Comparison of ENCODE assay signal across 24 cellular contexts in genomic region chr19:46999377-46999776, GRCh38. TPM values are rescaled to one million over a fixed set of nuclear protein-coding genes. Genes with fewer than 3 reads are reported as not detected.
A peak's percentile ranks its signal among the peaks of the same experiment; 100 is the strongest.
DNase-seq lines count a peak whose midpoint lies in the region; ATAC-seq and TF ChIP-seq lines count a peak whose summit lies in the region.
"Had no signal": no experiment of that assay in that cellular context is flagged by ENCODE, and none has a peak within 500 bp of the region (broad histone marks: within the 10 kb centered on the region; RNA-seq: fewer than 3 reads in every experiment).

No MANE protein-coding gene starts in this region.

- peaks cover 46% of the 10 kb centered on the region for H3K36me3 ChIP-seq in osteoblast (ENCODE audit: insufficient read depth, low read length)

- ATAC-seq in HG02970 (IDR thresholded peaks at IDR 0.05; ENCODE audit: low FRiP score, unreplicated experiment), result no peak
- no peak for ATAC-seq in GM19035 (IDR thresholded peaks at IDR 0.05; ENCODE audit: unreplicated experiment)
- ATAC-seq: A549, GM23338, HCT116 had no signal

- DNase-seq in caudate nucleus (lab: John Stamatoyannopoulos, UW) (no peak), osteoblast (ENCODE audit: insufficient read length, low spot score, missing footprints) (peak; percentile 62), GM03348 (ENCODE audit: low spot score) (no peak), HuH-7 (ENCODE audit: low spot score) (no peak)
- DNase-seq: 8988T; ACHN; AML-193; BE2C; Calu3; CD4-positive, alpha-beta T cell; COR-L47; DMS53; DMS79 treated with DMSO at 0.1 percent for 48 hours; GF-D8; H9 had no signal

- no peak overlapping the region for H3K4me3 ChIP-seq in osteoblast (ENCODE audit: insufficient read depth, low read length)
- H3K4me3 ChIP-seq: A549; BLaER1 treated with 17β-estradiol and CSF1 and Interleukin-3, amounts not matched to agents 10 nM and 100 nM; GM23338 had no signal

- H3K79me2 ChIP-seq in osteoblast (ENCODE audit: insufficient read depth, low read length), result peaks cover 12% of the 10 kb centered on the region

- no peaks in the 10 kb centered on the region for H3K27me3 ChIP-seq in layer of hippocampus (ENCODE audit: control insufficient read depth, insufficient read depth, low read length)
- no peaks in the 10 kb centered on the region for H3K27me3 ChIP-seq in osteoblast (ENCODE audit: insufficient read depth, low read length)
- H3K27me3 ChIP-seq: BE2C had no signal

- no peaks in the 10 kb centered on the region for H3K9me3 ChIP-seq in osteoblast (ENCODE audit: low read depth, low read length)
- H3K9me3 ChIP-seq: A549; BE2C; BLaER1 treated with 17β-estradiol and CSF1 and Interleukin-3, amounts not matched to agents 10 nM and 100 nM had no signal

- no peak overlapping the region for H3K4me2 ChIP-seq in osteoblast (ENCODE audit: insufficient read depth, low read length)
- H3K4me2 ChIP-seq: A549; BLaER1 treated with 17β-estradiol and CSF1 and Interleukin-3, amounts not matched to agents 10 nM and 100 nM; GM23338 had no signal

- peaks cover 15% of the 10 kb centered on the region for H4K20me1 ChIP-seq in osteoblast (ENCODE audit: insufficient read depth, low read length)

- peak overlapping the region; percentile 36 for H3K27ac ChIP-seq in caudate nucleus (ENCODE audit: low read depth, low read length)
- H3K27ac ChIP-seq in layer of hippocampus (ENCODE audit: low read depth, low read length), result peak overlapping the region; percentile 64
- no peak overlapping the region for H3K27ac ChIP-seq in osteoblast (ENCODE audit: low read depth, low read length)
- peak overlapping the region; percentile 69 for H3K27ac ChIP-seq in temporal lobe (ENCODE audit: low read depth, low read length)
- H3K27ac ChIP-seq: A549; BLaER1 treated with 17β-estradiol and CSF1 and Interleukin-3, amounts not matched to agents 10 nM and 100 nM had no signal

- TF ChIP-seq CTCF in osteoblast (IDR thresholded peaks at IDR 0.05; ENCODE audit: extremely low read depth, low read depth, low read length), result no peak

- H2AFZ ChIP-seq in osteoblast (ENCODE audit: low read length), result no peak overlapping the region
- H2AFZ ChIP-seq: GM23338 had no signal

- no peaks in the 10 kb centered on the region for H3K4me1 ChIP-seq in osteoblast (ENCODE audit: insufficient read depth, low read length)
- H3K4me1 ChIP-seq: BE2C had no signal

RNA-seq across cellular contexts. Expression of gene NPAS1, which starts 20.3 kb away (rescaled TPM):
- total RNA-seq in osteoblast (0.72 and 1.2 TPM in 2 replicates), temporal lobe (5.9 TPM)
- total RNA-seq: Daoy had no signal

RNA-seq across cellular contexts. Expression of gene TMEM160, which starts 49.0 kb away (rescaled TPM):
- total RNA-seq in osteoblast, result 13.4 and 15.3 TPM in 2 replicates
- total RNA-seq in temporal lobe, result 17.9 TPM
